In the genomic region with DNA sequence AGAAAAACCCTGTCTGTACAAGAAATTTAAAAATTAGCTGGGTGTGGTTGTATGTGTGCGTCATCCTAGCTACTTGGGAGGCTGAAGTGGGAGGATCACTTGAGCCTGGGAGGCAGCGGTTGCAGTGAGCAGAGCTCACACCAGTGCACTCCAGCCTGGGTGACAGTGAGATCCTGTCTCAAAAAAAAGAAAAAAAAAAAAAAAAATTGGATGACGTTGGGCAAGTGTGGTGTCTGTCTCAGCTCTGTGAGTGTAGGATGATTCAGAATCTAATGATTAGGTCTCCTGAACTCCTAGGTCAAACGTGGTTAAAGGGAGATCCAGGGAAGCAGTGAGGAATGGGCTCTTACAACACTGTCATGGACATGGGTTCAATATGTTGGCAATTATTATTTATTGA, we compare ENCODE assay signal across 19 cellular contexts.
DNase-seq lines count a peak whose midpoint lies in the region; ATAC-seq and TF ChIP-seq lines count a peak whose summit lies in the region.
"Had no signal": no experiment of that assay in that cellular context is flagged by ENCODE, and none has a peak within 500 bp of the region (broad histone marks: within the 10 kb centered on the region; RNA-seq: fewer than 3 reads in every experiment).

No MANE protein-coding gene starts in this region.

- H3K27ac Mint-ChIP-seq in nephron progenitor cell: peak overlapping the region; percentile 64
- H3K27ac Mint-ChIP-seq: CD4-positive, CD25-positive, alpha-beta regulatory T cell had no signal

- H3K36me3 ChIP-seq in mucosa of descending colon (ENCODE audit: low read depth): no peaks in the 10 kb centered on the region
- H3K36me3 ChIP-seq: SJCRH30 had no signal

- no peaks in the 10 kb centered on the region for H3K9me3 ChIP-seq in mucosa of descending colon

- H3K4me3 ChIP-seq in fibroblast of mammary gland (ENCODE audit: control insufficient read depth, low read depth, low read length) (no peak overlapping the region), mucosa of descending colon (no peak overlapping the region)
- H3K4me3 ChIP-seq: GM12878, K562, SJCRH30 had no signal

- TF ChIP-seq CTCF in fibroblast of mammary gland (conservative IDR thresholded peaks at IDR 0.05; ENCODE audit: control insufficient read depth, insufficient read depth, low read depth, low read length) (no peak), nephron progenitor cell (IDR thresholded peaks at IDR 0.05) (no peak), mucosa of descending colon (IDR thresholded peaks at IDR 0.05) (no peak)

- peak; percentile 89 for DNase-seq in Caki2 (ENCODE audit: low read depth)
- DNase-seq in RPMI7951 (ENCODE audit: low read depth): peak; percentile 15
- peak; percentile 71 for DNase-seq in fibroblast of mammary gland (ENCODE audit: low read depth)
- no peak for DNase-seq in nephron progenitor cell
- no peak for DNase-seq in caudate nucleus (lab: John Stamatoyannopoulos, UW)
- no peak for DNase-seq in mucosa of descending colon
- DNase-seq in NCI-H1436 (lab: John Stamatoyannopoulos, UW): no peak
- DNase-seq in LoVo (ENCODE audit: low spot score): no peak
- DNase-seq: CD4-positive, CD25-positive, alpha-beta regulatory T cell; DMS79; NCI-H1092; NCI-H146; NCI-H2029; NCI-H2227 treated with DMSO at 0.1 percent for 48 hours; NCI-H510A; NCI-H748 treated with DMSO at 0.1 percent for 48 hours; SJCRH30 had no signal

- in situ Hi-C loops in Caki2 (cut with HindIII; ENCODE audit: low pct_unique_long_range_greater_than_20kb, low sequenced_read_pairs): no loop called here

- intact Hi-C loops in mucosa of descending colon (cut with DNase I, micrococcal nuclease): no loop called here

- ATAC-seq in mucosa of descending colon: no peak
- ATAC-seq: GM12878 had no signal

- no peaks in the 10 kb centered on the region for H3K4me1 ChIP-seq in mucosa of descending colon (ENCODE audit: low read depth)

- peaks cover 61% of the 10 kb centered on the region for H3K4me1 Mint-ChIP-seq in nephron progenitor cell
- H3K4me1 Mint-ChIP-seq: CD4-positive, CD25-positive, alpha-beta regulatory T cell had no signal

- peaks cover 42% of the 10 kb centered on the region for H3K36me3 Mint-ChIP-seq in nephron progenitor cell (ENCODE audit: low read depth)
- H3K36me3 Mint-ChIP-seq: CD4-positive, CD25-positive, alpha-beta regulatory T cell had no signal

- no peak overlapping the region for H3K4me3 Mint-ChIP-seq in nephron progenitor cell
- H3K4me3 Mint-ChIP-seq: CD4-positive, CD25-positive, alpha-beta regulatory T cell had no signal

- no peak overlapping the region for H3K27ac ChIP-seq in caudate nucleus (ENCODE audit: low read depth, low read length)
- H3K27ac ChIP-seq: SJCRH30 had no signal

- H3K27me3 Mint-ChIP-seq in nephron progenitor cell (ENCODE audit: low read depth, poor library complexity): no peaks in the 10 kb centered on the region
- H3K27me3 Mint-ChIP-seq: CD4-positive, CD25-positive, alpha-beta regulatory T cell had no signal

- H3K9me3 Mint-ChIP-seq in nephron progenitor cell: peaks cover 22% of the 10 kb centered on the region

Comparison
In these comparisons a context has a peak if more than half of its experiments do, and no peak if none do; other contexts are left out.
1. DNase-seq: peak in Caki2 (single experiment), RPMI7951 (single experiment) and fibroblast of mammary gland (single experiment); none in nephron progenitor cell (single experiment), caudate nucleus (0 of 61), mucosa of descending colon (0 of 3), NCI-H1436 (single experiment) and LoVo (single experiment).